ENCODE assay signal across 8 cellular contexts in the genomic region with DNA sequence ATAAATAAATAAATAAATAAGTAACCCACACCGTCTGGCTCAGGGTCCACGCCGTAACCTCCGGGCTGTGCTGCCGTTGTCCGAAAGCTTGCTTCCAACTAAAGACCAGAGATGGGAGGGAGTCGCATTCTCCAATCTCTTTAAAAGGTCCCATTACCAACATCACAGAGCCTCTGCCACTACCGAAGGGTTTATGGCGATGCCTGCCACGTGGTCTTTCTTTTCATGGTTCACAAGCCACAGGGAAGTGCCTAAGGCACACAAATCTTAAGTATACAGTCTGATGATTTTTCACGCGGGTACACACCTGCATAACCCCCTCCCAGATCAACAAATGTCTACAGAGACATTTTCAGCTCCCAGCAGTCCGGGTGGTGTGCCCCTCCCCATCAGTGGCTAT. TPM values are rescaled to one million over a fixed set of nuclear protein-coding genes. Genes with fewer than 3 reads are reported as not detected.
DNase-seq lines count a peak whose midpoint lies in the region; ATAC-seq, FAIRE-seq and TF ChIP-seq lines count a peak whose summit lies in the region.

No MANE protein-coding gene starts in this region.

- no peaks in the 10 kb centered on the region for H3K9me3 Mint-ChIP-seq in Calu3 (ENCODE audit: low read depth, unreplicated experiment)

- no peaks in the 10 kb centered on the region for H3K4me1 ChIP-seq in MM.1S (ENCODE audit: low read length)
- H3K4me1 ChIP-seq in muscle layer of duodenum (ENCODE audit: control insufficient read depth in 1 of 2, insufficient read depth in 2 of 2, low read length in 2 of 2) = peaks cover 12 to 49% of the 10 kb centered on the region in 2 donors

- no peak overlapping the region for H3K9ac ChIP-seq in MM.1S (ENCODE audit: low read length)

- H3K79me2 ChIP-seq in MM.1S (ENCODE audit: low read length) = no peaks in the 10 kb centered on the region

- peak overlapping the region; percentile 78; the same call in 1 of the 2 replicates for H3K4me2 ChIP-seq in MM.1S (ENCODE audit: low read depth, low read length)

- H3K9me2 ChIP-seq in MM.1S (replicated peaks; ENCODE audit: insufficient read depth, low read length) = no peaks in the 10 kb centered on the region

- no peak for FAIRE-seq in bronchial epithelial cell (lab: Jason Lieb, UNC)

- CTCF ChIA-PET in Calu3 (lab: Charles Lee) = interaction anchor here (0.7 to 2.4 kb wide), 2 partner anchors 47 to 105 kb away, joined by 3 to 6 read pairs; no protein-coding TSS in a partner anchor

- H3K27ac ChIP-seq in MM.1S (ENCODE audit: low read length) = no peak overlapping the region
- H3K27ac ChIP-seq in muscle layer of duodenum (ENCODE audit: low read length) = peak overlapping the region; percentile 19

- TSS peak; percentile 70 for BruUV-seq in Calu3 (replicated peaks; lab: Mats Ljungman, UMichigan)

- H3K36me3 ChIP-seq in MM.1S (replicated peaks; ENCODE audit: insufficient read depth, low read length) (no peaks in the 10 kb centered on the region), bronchial epithelial cell (ENCODE audit: control insufficient read depth, insufficient read depth, low read length) (peaks cover 13% of the 10 kb centered on the region), muscle layer of duodenum (ENCODE audit: control insufficient read depth in 1 of 2, insufficient read depth in 2 of 2, low read length in 2 of 2) (no peaks in the 10 kb centered on the region)

- H3K4me3 ChIP-seq in MM.1S (ENCODE audit: low read length) (peak overlapping the region; percentile 61; the same call in 1 of the 2 replicates), bronchial epithelial cell (ENCODE audit: low read depth, low read length) (peak overlapping the region; percentile 79), muscle layer of duodenum (ENCODE audit: low read depth in 1 of 2, low read length in 2 of 2) (peak overlapping the region; percentile 77 to 87)

- no peak overlapping the region for H2AFZ ChIP-seq in MM.1S (ENCODE audit: low read length)

- peak overlapping the region; percentile 98 for H3K4me3 Mint-ChIP-seq in Calu3 (ENCODE audit: low read depth, unreplicated experiment)

- ATAC-seq in HG03342 (IDR thresholded peaks at IDR 0.05; ENCODE audit: unreplicated experiment) = no peak

- no peaks in the 10 kb centered on the region for H3F3A ChIP-seq in MM.1S (ENCODE audit: insufficient read depth, low read length)

- no peaks in the 10 kb centered on the region for H3K27me3 Mint-ChIP-seq in Calu3 (ENCODE audit: unreplicated experiment)

- intact Hi-C loops in Calu3 (cut with micrococcal nuclease; ENCODE audit: unreplicated experiment) = loop anchor here (2.0 kb wide), 1 partner anchor 16 kb away; no protein-coding TSS in a partner anchor

- DNase-seq in Calu3 (no peak), MM.1S (no peak), bronchial epithelial cell (ENCODE audit: low read depth) (no peak), SKM-1 treated with dmso at 0.1 percent for 144 hours (lab: John Stamatoyannopoulos, UW; ENCODE audit: unreplicated experiment) (no peak), GM19238 (ENCODE audit: insufficient read length, low spot score) (no peak), MV-4-11 (lab: John Stamatoyannopoulos, UW) (no peak)

- no peaks in the 10 kb centered on the region for H3K9me3 ChIP-seq in MM.1S (replicated peaks; ENCODE audit: insufficient read depth, low read length)
- no peaks in the 10 kb centered on the region for H3K9me3 ChIP-seq in muscle layer of duodenum (ENCODE audit: control insufficient read depth in 1 of 2, low read length in 2 of 2)

- TF ChIP-seq CTCF in Calu3 (IDR thresholded peaks at IDR 0.05; ENCODE audit: unreplicated experiment) (no peak), MM.1S (IDR thresholded peaks at IDR 0.05; ENCODE audit: low read length) (no peak), bronchial epithelial cell (IDR thresholded peaks at IDR 0.05; ENCODE audit: insufficient read depth, low read length, severe bottlenecking) (no peak)

- H4K20me1 ChIP-seq in MM.1S (ENCODE audit: insufficient read depth, low read length) = no peaks in the 10 kb centered on the region

- H3K27me3 ChIP-seq in MM.1S (replicated peaks; ENCODE audit: insufficient read depth, low read length) = no peaks in the 10 kb centered on the region
- no peaks in the 10 kb centered on the region for H3K27me3 ChIP-seq in bronchial epithelial cell (ENCODE audit: control insufficient read depth, insufficient read depth, low read length)
- H3K27me3 ChIP-seq in muscle layer of duodenum (ENCODE audit: low read depth, low read length) = no peaks in the 10 kb centered on the region

- H3K27ac Mint-ChIP-seq in Calu3 (ENCODE audit: unreplicated experiment) = peak overlapping the region; percentile 98

- H3K4me1 Mint-ChIP-seq in Calu3 (ENCODE audit: low read depth, unreplicated experiment) = peaks cover 57% of the 10 kb centered on the region

- peaks cover 65% of the 10 kb centered on the region for H3K36me3 Mint-ChIP-seq in Calu3 (ENCODE audit: insufficient read depth, unreplicated experiment)

RNA-seq across cellular contexts. Expression of a gene that starts 1.4 kb away (rescaled TPM):
- total RNA-seq in Calu3 (2022) = 312 and 343 TPM in 2 replicates
- 35.3 and 43.4 TPM in 2 replicates for total RNA-seq in bronchial epithelial cell

RNA-seq across cellular contexts. Expression of a gene that starts 31.8 kb away (rescaled TPM):
- total RNA-seq in Calu3 (2022) = 90.4 and 93.6 TPM in 2 replicates
- total RNA-seq in bronchial epithelial cell = 78.7 and 83.0 TPM in 2 replicates
